ENCODE assay signal across 2 cellular contexts in genomic region chr3:8755564-8756237, GRCh38.
A peak's percentile ranks its signal among the peaks of the same experiment; 100 is the strongest.
TF ChIP-seq lines count a peak whose summit lies in the region.

No MANE protein-coding gene starts in this region.

TF ChIP-seq in IMR-90, 13 proteins besides CTCF, POLR2A, EP300 and RAD21:
- TF ChIP-seq BHLHE40 (IDR thresholded peaks at IDR 0.05; ENCODE audit: low read depth, low read length) (no peak), RCOR1 (IDR thresholded peaks at IDR 0.05; ENCODE audit: insufficient replicate concordance, low read length) (no peak), SMC3 (IDR thresholded peaks at IDR 0.05; ENCODE audit: low read depth, low read length) (peak; percentile 11; the same call in 1 of the 2 replicates), ELK1 (IDR thresholded peaks at IDR 0.05; ENCODE audit: borderline replicate concordance, low read depth, low read length) (no peak)

TF ChIP-seq in K562, 482 proteins besides CTCF, POLR2A, EP300 and RAD21:
- peak; percentile 27 for TF ChIP-seq ZFP36 (IDR thresholded peaks at IDR 0.05; ENCODE audit: low read depth, low read length, partially characterized antibody)
- 0 out of 2 replicates have a peak, but pooled peaks have one; percentile 19 for TF ChIP-seq SMARCA5 (IDR thresholded peaks at IDR 0.05)
- no peak for TF ChIP-seq ARID3B (CRISPR knock-in tag; IDR thresholded peaks at IDR 0.05; ENCODE audit: borderline replicate concordance)
- TF ChIP-seq HIVEP1 (CRISPR knock-in tag; IDR thresholded peaks at IDR 0.05) = no peak
- no peak for TF ChIP-seq TFE3 (CRISPR knock-in tag; IDR thresholded peaks at IDR 0.05)
- TF ChIP-seq HMBOX1 (IDR thresholded peaks at IDR 0.05) = no peak
- TF ChIP-seq TCF15 (CRISPR knock-in tag; IDR thresholded peaks at IDR 0.05) = no peak
- no peak for TF ChIP-seq VEZF1 (CRISPR knock-in tag; IDR thresholded peaks at IDR 0.05)
- TF ChIP-seq PKNOX1 (IDR thresholded peaks at IDR 0.05) = no peak
- peak; percentile 45; the same call in 1 of the 2 replicates for TF ChIP-seq MAFG (tag; conservative IDR thresholded peaks at IDR 0.05)
- TF ChIP-seq CUX1 (CRISPR knock-in tag; IDR thresholded peaks at IDR 0.05) = no peak
- 0 out of 2 replicates have a peak, but pooled peaks have one; percentile 18 for TF ChIP-seq MAFK (IDR thresholded peaks at IDR 0.05; ENCODE audit: low read length)
- TF ChIP-seq ZC3H8 (IDR thresholded peaks at IDR 0.05) = no peak
- peak; percentile 22; the same call in 1 of the 2 replicates for TF ChIP-seq ZNF316 (IDR thresholded peaks at IDR 0.05)
- TF ChIP-seq NCOA4 (IDR thresholded peaks at IDR 0.05; ENCODE audit: partially characterized antibody) = no peak
- peak; percentile 70 for TF ChIP-seq RBM25 (IDR thresholded peaks at IDR 0.05; ENCODE audit: low read depth, low read length, severe bottlenecking)
- no peak for TF ChIP-seq KDM4B (IDR thresholded peaks at IDR 0.05; ENCODE audit: borderline replicate concordance in 2 of 2, low read depth in 1 of 2)
